ENCODE assay signal across 8 cellular contexts in genomic region chr13:19927117-19927734, GRCh38. TPM values are rescaled to one million over a fixed set of nuclear protein-coding genes. Genes with fewer than 3 reads are reported as not detected.
DNase-seq lines count a peak whose midpoint lies in the region; ATAC-seq and TF ChIP-seq lines count a peak whose summit lies in the region.

No MANE protein-coding gene starts in this region.

- TF ChIP-seq CTCF in CD8-positive, alpha-beta T cell (IDR thresholded peaks at IDR 0.05) = peak; percentile 39
- TF ChIP-seq CTCF in adrenal gland (IDR thresholded peaks at IDR 0.05) = peak; percentile 42 to 78 (median 54)

- H3K4me1 ChIP-seq in CD8-positive, alpha-beta T cell (ENCODE audit: insufficient read depth, low read length) = no peaks in the 10 kb centered on the region
- no peaks in the 10 kb centered on the region for H3K4me1 ChIP-seq in adrenal gland (replicated peaks in 1 of 2)

- peak; percentile 52 for ATAC-seq in CD8-positive, alpha-beta T cell
- ATAC-seq in HG03460 (IDR thresholded peaks at IDR 0.05; ENCODE audit: unreplicated experiment) = no peak

- WGBS in adrenal gland, 4 donors = 29 to 35% (median 33%) methylated on average over 4 of the region's 4 CpGs

- DNase-seq in CD8-positive, alpha-beta T cell = no peak
- DNase-seq in adrenal gland (no peak), left kidney (ENCODE audit: low read depth, low spot score) (peak; percentile 38), NCI-H345 (lab: John Stamatoyannopoulos, UW) (no peak), NK-92 (lab: John Stamatoyannopoulos, UW; ENCODE audit: unreplicated experiment) (no peak), middle frontal gyrus (ENCODE audit: extremely low spot score, low spot score) (no peak)

- no peak overlapping the region for H3K27ac ChIP-seq in CD8-positive, alpha-beta T cell (ENCODE audit: low read depth, low read length)
- no peak overlapping the region for H3K27ac ChIP-seq in adrenal gland

- TF ChIP-seq RAD21 in Ishikawa (IDR thresholded peaks at IDR 0.05; ENCODE audit: low read depth) = peak; percentile 71

- no peaks in the 10 kb centered on the region for H3K36me3 ChIP-seq in CD8-positive, alpha-beta T cell (ENCODE audit: insufficient read depth, low read length)
- no peaks in the 10 kb centered on the region for H3K36me3 ChIP-seq in adrenal gland (replicated peaks in 1 of 2)

- no peaks in the 10 kb centered on the region for H3K4me1 Mint-ChIP-seq in CD8-positive, alpha-beta T cell (ENCODE audit: low read depth)

- H3K4me3 ChIP-seq in CD8-positive, alpha-beta T cell (ENCODE audit: low read depth, low read length) = no peak overlapping the region
- H3K4me3 ChIP-seq in adrenal gland = no peak overlapping the region

- no peaks in the 10 kb centered on the region for H3K9me3 Mint-ChIP-seq in CD8-positive, alpha-beta T cell

- H3K9me3 ChIP-seq in CD8-positive, alpha-beta T cell (ENCODE audit: low read length) = no peaks in the 10 kb centered on the region
- H3K9me3 ChIP-seq in adrenal gland (replicated peaks in 1 of 3) = no peaks in the 10 kb centered on the region

- TF ChIP-seq EP300 in Ishikawa (IDR thresholded peaks at IDR 0.05; ENCODE audit: borderline replicate concordance) = no peak

- TF ChIP-seq POLR2A in adrenal gland (IDR thresholded peaks at IDR 0.05) = no peak

- H3K27me3 Mint-ChIP-seq in CD8-positive, alpha-beta T cell (ENCODE audit: low read depth) = no peaks in the 10 kb centered on the region

- no peaks in the 10 kb centered on the region for H3K27me3 ChIP-seq in CD8-positive, alpha-beta T cell (ENCODE audit: insufficient read depth, low read length)
- no peaks in the 10 kb centered on the region for H3K27me3 ChIP-seq in adrenal gland

- H3K27ac Mint-ChIP-seq in CD8-positive, alpha-beta T cell = no peak overlapping the region

- H3K4me3 Mint-ChIP-seq in CD8-positive, alpha-beta T cell = no peak overlapping the region

- H3K36me3 Mint-ChIP-seq in CD8-positive, alpha-beta T cell = no peaks in the 10 kb centered on the region

- POLR2A ChIA-PET in CD8-positive, alpha-beta T cell (lab: Charles Lee) = no interaction called here

- CTCF ChIA-PET in CD8-positive, alpha-beta T cell (lab: Charles Lee) = interaction anchor here (0.8 to 1.8 kb wide), 7 partner anchors 9 to 236 kb away, joined by 3 to 10 read pairs (median 4); no protein-coding TSS in a partner anchor

- intact Hi-C loops in CD8-positive, alpha-beta T cell (cut with DNase I, micrococcal nuclease) = loop anchor here (1.0 to 2.0 kb wide), 4 partner anchors 33 to 236 kb away; no protein-coding TSS in a partner anchor
- intact Hi-C loops in adrenal gland (cut with DNase I) = no loop called here

TF ChIP-seq in Ishikawa, 13 proteins besides CTCF, POLR2A, EP300 and RAD21:
- TF ChIP-seq TAF1 (IDR thresholded peaks at IDR 0.05; ENCODE audit: low read depth) = no peak
- no peak for TF ChIP-seq REST (IDR thresholded peaks at IDR 0.05; ENCODE audit: low read depth)

RNA-seq across cellular contexts. Expression of gene ZMYM2, which starts 31.3 kb away (rescaled TPM):
- total RNA-seq in CD8-positive, alpha-beta T cell = 100 to 1,000 TPM in 1 of 2 experiments, 10 to 100 TPM in 1; 95.2 to 101 TPM
- 10 to 100 TPM; 40.7 to 87.6 (median 75.5) TPM for total RNA-seq in adrenal gland
- polyA plus RNA-seq in adrenal gland = 10 to 100 TPM; 28.0 to 58.5 (median 30.2) TPM

Comparison
In these comparisons a context has a peak if more than half of its experiments do, and no peak if none do; other contexts are left out.
1. intact Hi-C loops: an anchor here in CD8-positive, alpha-beta T cell (1.0 to 2.0 kb wide); none called in adrenal gland.